In the genomic region with DNA sequence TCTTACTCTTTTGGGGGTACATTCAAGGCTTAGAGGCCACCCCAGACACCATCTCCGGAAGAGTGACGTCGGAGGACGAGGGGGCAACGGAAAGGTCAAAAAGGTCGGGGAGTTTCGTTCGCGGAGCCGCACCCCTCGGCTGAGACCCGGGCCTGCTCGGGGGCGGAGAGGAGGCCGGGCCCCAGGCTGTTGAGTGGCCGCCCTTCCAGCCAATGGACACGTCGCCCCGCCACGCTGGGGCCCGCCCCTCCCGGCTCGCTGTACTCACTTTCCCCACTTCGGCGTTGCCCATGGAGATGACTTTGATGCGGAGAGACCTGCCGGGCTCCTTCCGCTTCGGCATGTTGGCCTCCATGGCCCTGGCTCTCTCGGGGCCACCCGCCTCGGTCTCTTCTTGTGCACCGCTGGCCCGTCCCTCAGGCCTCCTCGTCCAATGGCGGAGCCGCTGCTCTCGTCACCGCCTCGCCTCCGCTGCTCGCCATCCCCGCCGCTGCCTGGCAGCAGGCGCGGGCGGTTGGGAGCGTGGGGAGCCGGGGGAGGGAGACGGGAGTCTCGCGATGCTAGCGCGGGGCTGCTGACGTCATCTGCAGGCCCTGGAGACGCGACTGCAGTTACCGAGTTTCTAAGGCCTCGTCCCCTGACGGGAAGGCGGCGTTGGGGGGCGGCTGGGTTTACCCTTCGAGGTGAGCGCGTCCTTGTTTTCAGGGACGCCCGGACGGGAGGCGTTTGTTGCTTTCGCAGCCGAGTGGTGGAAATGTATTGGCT, we compare ENCODE assay signal across 8 cellular contexts. TPM values are rescaled to one million over a fixed set of nuclear protein-coding genes. Genes with fewer than 3 reads are reported as not detected.
DNase-seq lines count a peak whose midpoint lies in the region; ATAC-seq and TF ChIP-seq lines count a peak whose summit lies in the region.

A gene (minus strand): TSS at position 406 of the 765 bp plus-strand sequence. CDS start 51 bp downstream, at position 355.

- H3K9me3 ChIP-seq in heart right ventricle: no peaks in the 10 kb centered on the region

- DNase-seq in GM13977 (ENCODE audit: low spot score) (peak; percentile 96), NCI-H146 (lab: John Stamatoyannopoulos, UW) (peak; percentile 97), T-cell (peak; percentile 91 to 99 (median 97)), amniotic epithelial cell (ENCODE audit: low read depth) (peak; percentile 95), heart right ventricle (peak; percentile 98 to 99), posterior cingulate gyrus (peak; percentile 94 to 100 (median 98)), type B pancreatic cell (ENCODE audit: extremely low spot score, unreplicated experiment) (peak; percentile 99)

- peaks cover 0 to 35% (median 11%) of the 10 kb centered on the region in 9 donors for H3K4me1 ChIP-seq in heart right ventricle

- H3K36me3 ChIP-seq in heart right ventricle: peaks cover 0 to 10% (median 7%) of the 10 kb centered on the region in 9 donors

- H3K27ac Mint-ChIP-seq in T-cell (peak within 1 kb of the TSS; percentile 100), type B pancreatic cell (peak within 1 kb of the TSS; percentile 100)

- TF ChIP-seq CTCF in GM13977 (IDR thresholded peaks at IDR 0.05; ENCODE audit: extremely low read depth, insufficient read depth, missing control alignments) (no peak), heart right ventricle (IDR thresholded peaks at IDR 0.05) (peak in 1 of 9 donors; percentile 8), type B pancreatic cell (conservative IDR thresholded peaks at IDR 0.05) (peak; percentile 33)

- POLR2A ChIA-PET in T-cell (lab: Charles Lee): no interaction called here

- CTCF ChIA-PET in T-cell (lab: Charles Lee): interaction anchor here in 1 of 2 donors (1.7 kb wide), 1 partner anchor 157 kb away, joined by 8 read pairs; no protein-coding TSS in a partner anchor

- H3K4me3 Mint-ChIP-seq in T-cell (peak within 1 kb of the TSS; percentile 92 to 98 (median 97)), type B pancreatic cell (peak within 1 kb of the TSS; percentile 99)

- H3K27me3 Mint-ChIP-seq in T-cell (no peaks in the 10 kb centered on the region), type B pancreatic cell (no peaks in the 10 kb centered on the region)

- no peaks in the 10 kb centered on the region for H3K9me3 Mint-ChIP-seq in T-cell
- H3K9me3 Mint-ChIP-seq in type B pancreatic cell: no peaks in the 10 kb centered on the region

- WGBS in heart right ventricle, 2 donors: 0% methylated on average over 72 of the region's 72 CpGs

- H3K4me3 ChIP-seq in heart right ventricle: peak within 1 kb of the TSS; percentile 65 to 93 (median 78)

- peak within 1 kb of the TSS; percentile 95 to 100 (median 98) for H3K27ac ChIP-seq in heart right ventricle

- H3K27me3 ChIP-seq in heart right ventricle: no peaks in the 10 kb centered on the region

- peak; percentile 88 for ATAC-seq in HG02870 (IDR thresholded peaks at IDR 0.05; ENCODE audit: unreplicated experiment)
- peak; percentile 86 to 93 (median 91) for ATAC-seq in T-cell (replicated peaks in 1 of 4)
- peak; percentile 95 to 98 (median 97) for ATAC-seq in heart right ventricle

- H3K4me1 Mint-ChIP-seq in T-cell (peaks cover 22 to 31% (median 25%) of the 10 kb centered on the region in 3 donors), type B pancreatic cell (ENCODE audit: unreplicated experiment) (no peaks in the 10 kb centered on the region)

- H3K36me3 Mint-ChIP-seq in T-cell (peaks cover 8% of the 10 kb centered on the region), type B pancreatic cell (peaks cover 4% of the 10 kb centered on the region)

- intact Hi-C loops in heart right ventricle (cut with DNase I) (loop anchor here in 4 of 10 donors (2.0 to 10.0 kb wide), 4 partner anchors 71 to 225 kb away; a partner anchor contains a TSS), posterior cingulate gyrus (cut with DNase I) (loop anchor here (5.0 kb wide), 1 partner anchor 49 kb away; a partner anchor contains a TSS)

- in situ Hi-C loops in GM13977 (cut with MboI; ENCODE audit: low pct_unique_long_range_greater_than_20kb, low sequenced_read_pairs, unreplicated experiment): no loop called here

RNA-seq across cellular contexts. Expression of the gene that starts here (rescaled TPM):
- total RNA-seq in T-cell: 10 to 100 TPM; 10.0 to 15.2 (median 12.7) TPM
- 10 to 100 TPM in 6 of 10 donors, 1 to 10 TPM in 4; 7.2 to 13.1 (median 10.5) TPM for total RNA-seq in heart right ventricle
- 1 to 10 TPM; 2.8 to 4.3 TPM for polyA plus RNA-seq in heart right ventricle
- 7.5 and 9.1 TPM in 2 replicates for total RNA-seq in type B pancreatic cell (ENCODE audit: low replicate concordance)

Comparison
In these comparisons a context has a peak if more than half of its experiments do, and no peak if none do; other contexts are left out.
1. Peak in every context shown above with its lines: DNase-seq, ATAC-seq, H3K4me3 ChIP-seq and H3K27ac ChIP-seq.